8 cellular contexts compared by ENCODE assay signal in the genomic region with DNA sequence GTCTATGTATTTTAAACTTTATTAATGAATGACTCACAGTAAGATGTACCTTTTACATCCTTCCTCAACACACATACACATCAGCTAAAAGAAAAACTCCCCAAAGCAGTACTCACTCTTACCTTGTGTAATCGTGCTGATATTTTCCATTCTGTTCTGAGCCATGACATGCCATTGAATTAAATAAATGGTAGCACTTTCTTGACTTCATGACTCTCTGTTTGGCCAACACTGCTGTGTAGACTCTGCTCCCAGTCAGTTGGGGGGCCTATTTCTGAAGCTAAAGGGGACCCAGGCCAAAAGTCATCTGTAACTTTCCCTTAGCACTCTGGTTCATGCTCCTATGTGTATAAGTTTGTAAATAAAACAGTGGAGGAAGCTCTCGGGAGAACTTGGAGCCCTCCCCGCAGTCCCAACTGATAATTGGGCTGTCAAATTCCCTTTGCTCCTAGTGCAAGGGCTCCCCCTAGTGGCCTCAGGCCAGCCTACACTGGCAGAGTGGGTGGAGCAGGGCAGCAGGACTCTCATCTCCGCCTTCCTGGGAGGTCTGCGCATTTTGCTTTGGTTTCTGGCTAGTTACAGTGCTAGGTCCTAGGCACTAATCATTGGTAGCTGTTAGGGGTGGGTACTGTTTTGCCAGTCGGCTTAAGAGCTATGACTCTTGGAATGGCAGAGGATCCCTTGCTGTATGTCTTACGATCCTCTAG. TPM values are rescaled to one million over a fixed set of nuclear protein-coding genes. Genes with fewer than 3 reads are reported as not detected.
A peak's percentile ranks its signal among the peaks of the same experiment; 100 is the strongest.
DNase-seq lines count a peak whose midpoint lies in the region; FAIRE-seq and TF ChIP-seq lines count a peak whose summit lies in the region.

No MANE protein-coding gene starts in this region.

- in situ Hi-C loops in G401 (cut with HindIII; ENCODE audit: low sequenced_read_pairs), result no loop called here

- no peak overlapping the region for H3K4me2 ChIP-seq in Karpas-422 (ENCODE audit: low read depth, low read length, poor library complexity, severe bottlenecking)
- no peak overlapping the region for H3K4me2 ChIP-seq in parathyroid adenoma (ENCODE audit: low read length)

- H3K79me2 ChIP-seq in Karpas-422 (ENCODE audit: low read length) (no peaks in the 10 kb centered on the region), parathyroid adenoma (no peaks in the 10 kb centered on the region)

- DNase-seq in G401 (ENCODE audit: low spot score), result peak; percentile 61
- peak; percentile 38 for DNase-seq in GOT3 (lab: John Stamatoyannopoulos, UW)
- peak; percentile 84 for DNase-seq in Karpas-422
- DNase-seq in SHP77 treated with DMSO at 0.1 percent for 48 hours (lab: John Stamatoyannopoulos, UW), result peak; percentile 15
- DNase-seq in activated naive CD4-positive, alpha-beta T cell (lab: John Stamatoyannopoulos, UW), result peak; percentile 11 to 49 (median 29)
- peak; percentile 47 for DNase-seq in globus pallidus (ENCODE audit: low spot score)
- DNase-seq in urothelium cell line (ENCODE audit: low spot score), result peak; percentile 82

- FAIRE-seq in urothelium cell line (lab: Jason Lieb, UNC), result no peak

- H3K27ac ChIP-seq in Karpas-422 (ENCODE audit: low read length) (no peak overlapping the region), parathyroid adenoma (no peak overlapping the region)

- no peaks in the 10 kb centered on the region for H3K9me2 ChIP-seq in Karpas-422 (replicated peaks; ENCODE audit: insufficient read depth, low read length)

- TF ChIP-seq CTCF in parathyroid adenoma (IDR thresholded peaks at IDR 0.05), result peak; percentile 88

- H3K4me3 ChIP-seq in Karpas-422 (ENCODE audit: low read length), result no peak overlapping the region
- H3K4me3 ChIP-seq in parathyroid adenoma (ENCODE audit: low read depth, low read length), result no peak overlapping the region

- no peaks in the 10 kb centered on the region for H4K20me1 ChIP-seq in Karpas-422 (ENCODE audit: insufficient read depth, low read depth, low read length)

- H3K36me3 ChIP-seq in Karpas-422 (ENCODE audit: insufficient read depth, low read length) (no peaks in the 10 kb centered on the region), parathyroid adenoma (ENCODE audit: control insufficient read depth, insufficient read depth, low read length) (no peaks in the 10 kb centered on the region)

- H3K27me3 ChIP-seq in Karpas-422 (ENCODE audit: low read length) (no peaks in the 10 kb centered on the region), parathyroid adenoma (ENCODE audit: control insufficient read depth, insufficient read depth, low read length) (no peaks in the 10 kb centered on the region)

- no peak overlapping the region for H3K9ac ChIP-seq in Karpas-422 (ENCODE audit: low read length)
- H3K9ac ChIP-seq in parathyroid adenoma, result no peak overlapping the region

- H3K9me3 ChIP-seq in Karpas-422 (ENCODE audit: low read length) (no peaks in the 10 kb centered on the region), parathyroid adenoma (ENCODE audit: control insufficient read depth, low read length) (no peaks in the 10 kb centered on the region)

- H3K4me1 ChIP-seq in Karpas-422 (ENCODE audit: low read length) (no peaks in the 10 kb centered on the region), parathyroid adenoma (no peaks in the 10 kb centered on the region)

- H2AFZ ChIP-seq in Karpas-422 (ENCODE audit: low read length) (no peak overlapping the region), parathyroid adenoma (no peak overlapping the region)

RNA-seq across cellular contexts. Expression of a gene that starts 1.7 kb away (rescaled TPM):
- not detected in 2 replicates for total RNA-seq in G401 (2014; rRNA removed; shearing (Covaris generic))
- not detected in 2 replicates for total RNA-seq in Karpas-422 (2014; rRNA removed; shearing (Covaris generic); ENCODE audit: low replicate concordance)

RNA-seq across cellular contexts. Expression of a gene that starts 33.7 kb away (rescaled TPM):
- not detected in 2 replicates for total RNA-seq in G401 (2014; rRNA removed; shearing (Covaris generic))
- total RNA-seq in Karpas-422 (2014; rRNA removed; shearing (Covaris generic); ENCODE audit: low replicate concordance), result not detected in 2 replicates

Comparison
In these comparisons a context has a peak if more than half of its experiments do, and no peak if none do; other contexts are left out.
1. DNase-seq: peak in every context shown above with its lines; median percentile 84 in Karpas-422; 82 in urothelium cell line; 61 in G401; 47 in globus pallidus; 38 in GOT3; 29 in activated naive CD4-positive, alpha-beta T cell; 15 in SHP77 treated with DMSO at 0.1 percent for 48 hours.